In the genomic region with DNA sequence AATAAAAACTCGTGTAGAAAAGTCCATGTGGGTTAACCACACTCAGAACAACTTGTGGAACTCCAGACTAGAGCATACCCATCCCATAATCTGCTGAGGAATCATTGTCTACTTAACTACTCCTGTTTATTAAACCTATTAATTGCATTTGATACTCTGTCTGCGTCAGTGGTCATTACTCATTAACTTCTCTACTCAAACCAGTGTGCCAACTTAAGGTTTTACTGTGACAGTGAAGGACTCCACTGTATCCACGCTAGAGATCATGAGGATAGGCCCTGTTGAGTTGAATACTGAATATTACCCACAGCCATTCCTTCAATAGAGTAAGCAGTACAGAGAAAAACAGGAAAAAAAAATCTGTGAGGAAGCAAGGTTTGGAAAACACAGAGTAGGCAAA, we compare ENCODE assay signal across 32 cellular contexts. TPM values are rescaled to one million over a fixed set of nuclear protein-coding genes. Genes with fewer than 3 reads are reported as not detected.
"Had no signal": no experiment of that assay in that cellular context is flagged by ENCODE, and none has a peak within 500 bp of the region (broad histone marks: within the 10 kb centered on the region; RNA-seq: fewer than 3 reads in every experiment).

No MANE protein-coding gene starts in this region.

- ATAC-seq: esophagus mucosa; gastrocnemius medialis; left cardiac atrium; naive thymus-derived CD4-positive, alpha-beta T cell; stimulated activated memory B cell treated with anti-CD40 and anti-IgM and Interleukin-4, amounts not matched to agents 10 μg/mL and 1 μg/mL and 100 μg/mL, for 72 hours; stimulated activated naive CD8-positive, alpha-beta T cell treated with anti-CD3 and anti-CD28 coated beads, Interleukin-15, Interleukin-2, amounts not matched to agents 100 U/mL and 50 U/mL, for 24 hours had no signal

- H3K4me3 Mint-ChIP-seq: dendritic cell treated with granulocyte-macrophage colony-stimulating factor and Interleukin-4, amounts not matched to agents 40 ng/mL and 50 ng/mL, for 4 days; endodermal cell; memory B cell; naive thymus-derived CD4-positive, alpha-beta T cell; nephron; neural progenitor cell; stimulated activated memory B cell treated with anti-CD40 and anti-IgM and Interleukin-4, amounts not matched to agents 10 μg/mL and 1 μg/mL and 100 μg/mL, for 72 hours had no signal

- H3K4me1 ChIP-seq: gastrocnemius medialis, left ventricle myocardium inferior, parathyroid adenoma, right atrium auricular region, spleen, tibial nerve, upper lobe of left lung, uterus had no signal

- H3K36me3 ChIP-seq: colonic mucosa, gastrocnemius medialis, left ventricle myocardium inferior, neural progenitor cell, right atrium auricular region, spleen, thoracic aorta, tibial nerve, upper lobe of left lung, uterus had no signal

- H3K27me3 Mint-ChIP-seq: dendritic cell treated with granulocyte-macrophage colony-stimulating factor and Interleukin-4, amounts not matched to agents 40 ng/mL and 50 ng/mL, for 4 days; memory B cell; naive thymus-derived CD4-positive, alpha-beta T cell; progenitor cell of endocrine pancreas; stimulated activated memory B cell treated with anti-CD40 and anti-IgM and Interleukin-4, amounts not matched to agents 10 μg/mL and 1 μg/mL and 100 μg/mL, for 72 hours had no signal

- H3K9me3 Mint-ChIP-seq: dendritic cell treated with granulocyte-macrophage colony-stimulating factor and Interleukin-4, amounts not matched to agents 40 ng/mL and 50 ng/mL, for 4 days; endodermal cell; memory B cell; nephron; neural progenitor cell; stimulated activated memory B cell treated with anti-CD40 and anti-IgM and Interleukin-4, amounts not matched to agents 10 μg/mL and 1 μg/mL and 100 μg/mL, for 72 hours had no signal

- H3K27ac Mint-ChIP-seq: dendritic cell treated with granulocyte-macrophage colony-stimulating factor and Interleukin-4, amounts not matched to agents 40 ng/mL and 50 ng/mL, for 4 days; endodermal cell; memory B cell; naive thymus-derived CD4-positive, alpha-beta T cell; nephron; neural progenitor cell; progenitor cell of endocrine pancreas; stimulated activated memory B cell treated with anti-CD40 and anti-IgM and Interleukin-4, amounts not matched to agents 10 μg/mL and 1 μg/mL and 100 μg/mL, for 72 hours had no signal

- H3K36me3 Mint-ChIP-seq: memory B cell; neural progenitor cell; stimulated activated memory B cell treated with anti-CD40 and anti-IgM and Interleukin-4, amounts not matched to agents 10 μg/mL and 1 μg/mL and 100 μg/mL, for 72 hours had no signal

- FAIRE-seq: kidney had no signal

- H3K4me3 ChIP-seq: colonic mucosa, gastrocnemius medialis, left ventricle myocardium inferior, lung, neural progenitor cell, right atrium auricular region, sigmoid colon, spleen, thoracic aorta, tibial nerve, upper lobe of left lung, uterus had no signal

- H3K4me1 Mint-ChIP-seq: endodermal cell; memory B cell; naive thymus-derived CD4-positive, alpha-beta T cell; nephron; stimulated activated memory B cell treated with anti-CD40 and anti-IgM and Interleukin-4, amounts not matched to agents 10 μg/mL and 1 μg/mL and 100 μg/mL, for 72 hours had no signal

- DNase-seq: colonic mucosa; effector CD8-positive, alpha-beta T cell; endodermal cell; foreskin fibroblast; gastrocnemius medialis; head of caudate nucleus; kidney; left cardiac atrium; left ventricle myocardium inferior; naive thymus-derived CD4-positive, alpha-beta T cell; sigmoid colon; spleen; stimulated activated CD4-positive, alpha-beta T cell treated with anti-CD3 and anti-CD28 coated beads, Interleukin-4, amount 100 ng/mL, for 4 hours; stimulated activated naive CD8-positive, alpha-beta T cell treated with anti-CD3 and anti-CD28 coated beads, Interleukin-15, Interleukin-2, amounts not matched to agents 100 U/mL and 50 U/mL, for 24 hours; substantia nigra; upper lobe of left lung; uterus had no signal

- H3K9me3 ChIP-seq: colonic mucosa, gastrocnemius medialis, left ventricle myocardium inferior, right atrium auricular region, sigmoid colon, spleen, thoracic aorta, tibial nerve, upper lobe of left lung, uterus had no signal

- H3K27me3 ChIP-seq: colonic mucosa, gastrocnemius medialis, neural progenitor cell, right atrium auricular region, sigmoid colon, spleen, tibial nerve, upper lobe of left lung, uterus had no signal

- H3K27ac ChIP-seq: colonic mucosa, epithelial cell of prostate, gastrocnemius medialis, left ventricle myocardium inferior, neural progenitor cell, parathyroid adenoma, right atrium auricular region, sigmoid colon, spleen, thoracic aorta, tibial nerve, upper lobe of left lung, uterus had no signal

RNA-seq across cellular contexts. Expression of a gene that starts 17.3 kb away (rescaled TPM):
- total RNA-seq: chondrocyte, glomerular endothelial cell had no signal
